Comparison of ENCODE assay signal across 8 cellular contexts in the genomic region with DNA sequence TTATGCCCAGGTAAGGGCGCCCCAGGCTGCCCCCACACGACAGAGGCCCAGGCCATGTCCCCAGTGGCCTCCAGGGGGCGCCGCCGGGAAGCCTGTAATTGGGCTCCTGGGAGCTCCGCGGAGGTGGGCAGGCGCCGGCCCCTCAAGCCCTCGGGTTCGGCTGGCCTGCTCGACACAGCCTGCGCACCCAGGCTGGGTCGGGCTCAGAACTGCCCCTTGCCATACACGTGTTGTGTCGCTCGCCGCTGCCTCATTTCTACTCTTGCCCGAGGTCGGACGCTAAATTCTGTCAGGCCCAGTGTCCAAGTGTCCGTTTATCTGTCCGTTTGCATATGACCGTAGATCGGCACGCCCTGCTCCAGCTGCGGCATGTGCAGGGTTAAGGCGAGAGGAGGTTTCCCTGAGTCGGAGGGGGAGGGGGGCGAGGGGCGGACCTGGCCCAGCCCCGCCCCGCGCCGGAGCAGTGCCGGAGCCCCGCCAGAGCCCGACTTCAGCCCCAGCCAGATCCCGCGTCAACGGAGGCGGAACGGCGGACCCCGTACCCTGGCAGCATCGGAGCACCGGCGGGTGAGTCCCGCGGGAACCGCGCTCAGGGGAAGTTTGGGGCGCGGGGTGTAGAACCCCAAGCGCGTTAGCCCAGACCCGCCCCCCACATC. TPM values are rescaled to one million over a fixed set of nuclear protein-coding genes. Genes with fewer than 3 reads are reported as not detected.
A peak's percentile ranks its signal among the peaks of the same experiment; 100 is the strongest.
DNase-seq lines count a peak whose midpoint lies in the region; ATAC-seq and TF ChIP-seq lines count a peak whose summit lies in the region.

A gene (plus strand): TSS at position 480 of the 656 bp plus-strand sequence. CDS start 1,172 bp downstream, outside the sequence.

- peaks cover 24% of the 10 kb centered on the region for H3K4me1 ChIP-seq in CD8-positive, alpha-beta T cell (ENCODE audit: insufficient read depth, low read length)
- H3K4me1 ChIP-seq in GM23338 (ENCODE audit: insufficient read depth) (peaks cover 15% of the 10 kb centered on the region), mammary epithelial cell (ENCODE audit: insufficient read depth, low read length) (peaks cover 9% of the 10 kb centered on the region)

- peak within 1 kb of the TSS; percentile 88 for H3K4me3 ChIP-seq in CD8-positive, alpha-beta T cell (ENCODE audit: low read depth, low read length)
- H3K4me3 ChIP-seq in GM23338 (peak within 1 kb of the TSS; percentile 85), mammary epithelial cell (replicated peaks in 1 of 3; ENCODE audit: insufficient read depth in 1 of 3, low read depth in 2 of 3, low read length in 3 of 3) (peak within 1 kb of the TSS; percentile 66 to 78 (median 70)), skin epidermis (peak within 1 kb of the TSS; percentile 58 to 77 (median 65))

- dilution Hi-C loops in mammary epithelial cell (cut with HindIII; ENCODE audit: low sequenced_read_pairs) = loop anchor here (5.0 kb wide), 2 partner anchors 76 to 241 kb away; a partner anchor contains a TSS

- no peak within 1 kb of the TSS for H3K9ac ChIP-seq in mammary epithelial cell (ENCODE audit: insufficient read depth, low read length)

- H3K27ac ChIP-seq in CD8-positive, alpha-beta T cell (ENCODE audit: low read depth, low read length) = peak within 1 kb of the TSS; percentile 40
- H3K27ac ChIP-seq in GM23338 (ENCODE audit: low read depth) (no peak within 1 kb of the TSS), mammary epithelial cell (ENCODE audit: insufficient read depth, low read depth, low read length) (no peak within 1 kb of the TSS), skin epidermis (peak within 1 kb of the TSS; percentile 19 to 87 (median 82))

- peaks cover 8% of the 10 kb centered on the region; the same call in 1 of the 2 replicates for H3K9me2 ChIP-seq in GM23338 (ENCODE audit: insufficient read depth)

- H4K20me1 ChIP-seq in GM23338 (replicated peaks; ENCODE audit: insufficient read depth) (no peaks in the 10 kb centered on the region), mammary epithelial cell (ENCODE audit: insufficient read depth, low read length) (no peaks in the 10 kb centered on the region)

- no peaks in the 10 kb centered on the region for H3K9me3 ChIP-seq in CD8-positive, alpha-beta T cell (ENCODE audit: low read length)
- no peaks in the 10 kb centered on the region for H3K9me3 ChIP-seq in mammary epithelial cell (replicated peaks; ENCODE audit: insufficient read depth, low read length)

- WGBS in mammary epithelial cell (ENCODE audit: low coverage, missing lambda C conversion rate) = 4% methylated on average over 23 of the region's 57 CpGs

- no peaks in the 10 kb centered on the region for H3K36me3 ChIP-seq in CD8-positive, alpha-beta T cell (ENCODE audit: insufficient read depth, low read length)
- H3K36me3 ChIP-seq in GM23338 (ENCODE audit: insufficient read depth) (no peaks in the 10 kb centered on the region), mammary epithelial cell (ENCODE audit: insufficient read depth, low read length) (no peaks in the 10 kb centered on the region)

- peak; percentile 97 for TF ChIP-seq CTCF in CD8-positive, alpha-beta T cell (IDR thresholded peaks at IDR 0.05)
- TF ChIP-seq CTCF in GM23338 (conservative IDR thresholded peaks at IDR 0.05; ENCODE audit: low read depth in 2 of 2) (peak; percentile 92 to 93), WTC11 (IDR thresholded peaks at IDR 0.05) (peak; percentile 96), mammary epithelial cell (conservative IDR thresholded peaks at IDR 0.05 in 1 of 2, IDR thresholded peaks at IDR 0.05 in 1 of 2; ENCODE audit: extremely low read depth in 1 of 2, insufficient read depth in 1 of 2, low read depth in 1 of 2, low read length in 2 of 2) (peak; percentile 83 to 97)

- H3K27me3 Mint-ChIP-seq in CD8-positive, alpha-beta T cell (ENCODE audit: low read depth) = no peaks in the 10 kb centered on the region
- H3K27me3 Mint-ChIP-seq in GM23338 (ENCODE audit: insufficient read depth, low read depth, poor library complexity) (peaks cover 9% of the 10 kb centered on the region), WTC11 (ENCODE audit: low read depth) (peaks cover 20% of the 10 kb centered on the region)

- ATAC-seq in CD8-positive, alpha-beta T cell = peak; percentile 85
- ATAC-seq in GM23338 = peak; percentile 88
- peak; percentile 85 for ATAC-seq in WTC11
- ATAC-seq in GM19397 (IDR thresholded peaks at IDR 0.05; ENCODE audit: unreplicated experiment) = no peak

- peaks cover 4% of the 10 kb centered on the region for H3K36me3 Mint-ChIP-seq in CD8-positive, alpha-beta T cell
- H3K36me3 Mint-ChIP-seq in GM23338 (ENCODE audit: low read depth) = peaks cover 2% of the 10 kb centered on the region; the same call in 1 of the 3 replicates
- H3K36me3 Mint-ChIP-seq in WTC11 = no peaks in the 10 kb centered on the region

- in situ Hi-C loops in mammary epithelial cell (cut with MboI; ENCODE audit: low sequenced_read_pairs in 2 of 2) = loop anchor here in 1 of 2 donors (25.0 kb wide), 1 partner anchor 266 kb away; a partner anchor contains a TSS

- H3K79me2 ChIP-seq in GM23338 (replicated peaks; ENCODE audit: insufficient read depth) (no peaks in the 10 kb centered on the region), mammary epithelial cell (ENCODE audit: insufficient read depth, low read length) (peaks cover 2% of the 10 kb centered on the region)

- CTCF ChIA-PET in CD8-positive, alpha-beta T cell (lab: Charles Lee) = interaction anchor here (1.1 to 3.1 kb wide), 7 partner anchors 9 to 278 kb away, joined by 3 to 22 read pairs (median 5); a partner anchor contains a TSS
- CTCF ChIA-PET in WTC11 (lab: Charles Lee) (interaction anchor here (0.6 to 3.0 kb wide), 61 partner anchors 9 to 631 kb away, joined by 3 to 36 read pairs (median 4); a partner anchor contains a TSS), mammary epithelial cell (lab: Charles Lee; ENCODE audit: low non-redundant PET) (interaction anchor here (0.6 to 1.1 kb wide), 4 partner anchors 77 to 244 kb away, joined by 3 to 7 read pairs (median 4); a partner anchor contains a TSS)

- no peaks in the 10 kb centered on the region for H3K27me3 ChIP-seq in CD8-positive, alpha-beta T cell (ENCODE audit: insufficient read depth, low read length)
- H3K27me3 ChIP-seq in GM23338 (ENCODE audit: insufficient read depth) (no peaks in the 10 kb centered on the region), mammary epithelial cell (ENCODE audit: insufficient read depth, low read length) (no peaks in the 10 kb centered on the region)

- H3K4me2 ChIP-seq in GM23338 (peak within 1 kb of the TSS; percentile 96), mammary epithelial cell (ENCODE audit: insufficient read depth, low read depth, low read length) (peak within 1 kb of the TSS; percentile 94)

- peaks cover 25% of the 10 kb centered on the region for H3K4me1 Mint-ChIP-seq in CD8-positive, alpha-beta T cell (ENCODE audit: low read depth)
- peaks cover 25% of the 10 kb centered on the region for H3K4me1 Mint-ChIP-seq in GM23338
- H3K4me1 Mint-ChIP-seq in WTC11 = peaks cover 26% of the 10 kb centered on the region

- H2AFZ ChIP-seq in GM23338 (peak within 1 kb of the TSS; percentile 99), mammary epithelial cell (ENCODE audit: low read depth, low read length) (peak within 1 kb of the TSS; percentile 99)

- peak within 1 kb of the TSS; percentile 79 for H3K27ac Mint-ChIP-seq in CD8-positive, alpha-beta T cell
- H3K27ac Mint-ChIP-seq in GM23338 (peak within 1 kb of the TSS; percentile 80), WTC11 (peak within 1 kb of the TSS; percentile 64)

- no peaks in the 10 kb centered on the region for H3F3A ChIP-seq in GM23338 (replicated peaks; ENCODE audit: low read depth)

- H3K9me3 Mint-ChIP-seq in CD8-positive, alpha-beta T cell = no peaks in the 10 kb centered on the region
- no peaks in the 10 kb centered on the region for H3K9me3 Mint-ChIP-seq in GM23338
- no peaks in the 10 kb centered on the region for H3K9me3 Mint-ChIP-seq in WTC11

- BruUV-seq in mammary epithelial cell (replicated peaks; lab: Mats Ljungman, UMichigan) = no TSS peak

- intact Hi-C loops in CD8-positive, alpha-beta T cell (cut with DNase I, micrococcal nuclease) = loop anchor here (1.0 to 10.0 kb wide), 7 partner anchors 76 to 278 kb away; a partner anchor contains a TSS
- intact Hi-C loops in mammary epithelial cell (cut with micrococcal nuclease) = loop anchor here (1.0 to 5.0 kb wide), 7 partner anchors 74 to 278 kb away; a partner anchor contains a TSS

- DNase-seq in CD8-positive, alpha-beta T cell = peak; percentile 68 to 90 (median 82)
- peak; percentile 93 for DNase-seq in GM23338 (ENCODE audit: low spot score)
- peak; percentile 22 for DNase-seq in NCI-H146 treated with DMSO at 0.1 percent for 48 hours (lab: John Stamatoyannopoulos, UW; ENCODE audit: unreplicated experiment)
- DNase-seq in WTC11 (ENCODE audit: low spot score) = peak; percentile 96
- DNase-seq in mammary epithelial cell = peak; percentile 63
- DNase-seq in iPS-NIHi7 (ENCODE audit: extremely low spot score) = peak; percentile 97

- H3K4me3 Mint-ChIP-seq in CD8-positive, alpha-beta T cell = peak within 1 kb of the TSS; percentile 89
- peak within 1 kb of the TSS; percentile 82 for H3K4me3 Mint-ChIP-seq in GM23338
- H3K4me3 Mint-ChIP-seq in WTC11 = peak within 1 kb of the TSS; percentile 82

- POLR2A ChIA-PET in CD8-positive, alpha-beta T cell (lab: Charles Lee) = interaction anchor here (0.6 to 1.9 kb wide), 5 partner anchors 51 to 282 kb away, joined by 3 to 6 read pairs (median 5); a partner anchor contains a TSS
- POLR2A ChIA-PET in WTC11 (lab: Charles Lee) = interaction anchor here (0.6 to 1.6 kb wide), 3 partner anchors 38 to 282 kb away, joined by 4 to 6 read pairs (median 4); a partner anchor contains a TSS

TF ChIP-seq in GM23338, 12 proteins besides CTCF, POLR2A, EP300 and RAD21:
- TF ChIP-seq CREB1 (CRISPR knock-in tag; IDR thresholded peaks at IDR 0.05; ENCODE audit: low read depth) (0 out of 2 replicates have a peak, but pooled peaks have one; percentile 16), STAT1 (IDR thresholded peaks at IDR 0.05; ENCODE audit: unreplicated experiment) (no peak), POLR2AphosphoS5 (IDR thresholded peaks at IDR 0.05; ENCODE audit: low read depth) (peak; percentile 69)

TF ChIP-seq in WTC11, 78 proteins besides CTCF, POLR2A, EP300 and RAD21 (continues in another document):
- TF ChIP-seq NR1H2 (CRISPR knock-in tag; IDR thresholded peaks at IDR 0.05) = no peak
- no peak for TF ChIP-seq ATF1 (CRISPR knock-in tag; IDR thresholded peaks at IDR 0.05)
- TF ChIP-seq, protein P1, sequence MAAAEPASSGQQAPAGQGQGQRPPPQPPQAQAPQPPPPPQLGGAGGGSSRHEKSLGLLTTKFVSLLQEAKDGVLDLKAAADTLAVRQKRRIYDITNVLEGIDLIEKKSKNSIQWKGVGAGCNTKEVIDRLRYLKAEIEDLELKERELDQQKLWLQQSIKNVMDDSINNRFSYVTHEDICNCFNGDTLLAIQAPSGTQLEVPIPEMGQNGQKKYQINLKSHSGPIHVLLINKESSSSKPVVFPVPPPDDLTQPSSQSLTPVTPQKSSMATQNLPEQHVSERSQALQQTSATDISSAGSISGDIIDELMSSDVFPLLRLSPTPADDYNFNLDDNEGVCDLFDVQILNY (CRISPR knock-in tag; IDR thresholded peaks at IDR 0.05) = no peak; the same call in 1 of the 2 replicates

RNA-seq across cellular contexts. Expression of the gene that starts here (rescaled TPM):
- total RNA-seq in CD8-positive, alpha-beta T cell = 1 to 10 TPM; 1.1 to 1.6 TPM
- total RNA-seq in GM23338 (2014; rRNA removed; shearing (Covaris generic)) = 11.1 and 15.0 TPM in 2 replicates
- polyA plus RNA-seq in GM23338 (2016; fragmentation: Nextera tagmentation; extraction: Ambion mirVana) = 4.7 and 5.5 TPM in 2 replicates
- total RNA-seq in WTC11 (2021) = 13.5 to 21.5 TPM (median 16.1 TPM) in 3 replicates
- total RNA-seq in mammary epithelial cell = 10 to 100 TPM; 10.9 to 25.7 TPM
- polyA plus RNA-seq in mammary epithelial cell = 16.9 TPM
- polyA minus RNA-seq in mammary epithelial cell = 8.2 TPM

Comparison
In these comparisons a context has a peak if more than half of its experiments do, and no peak if none do; other contexts are left out.
1. DNase-seq: peak in every context shown above with its lines; median percentile 97 in iPS-NIHi7; 96 in WTC11; 93 in GM23338; 82 in CD8-positive, alpha-beta T cell; 63 in mammary epithelial cell; 22 in NCI-H146 treated with DMSO at 0.1 percent for 48 hours.
2. H3K27ac ChIP-seq: peak in CD8-positive, alpha-beta T cell (single experiment) and skin epidermis (21 of 21); none in GM23338 (single experiment) and mammary epithelial cell (single experiment).
3. Peak in every context shown above with its lines, with median percentiles within 50 percentile points of each other: H3K4me3 ChIP-seq, H3K27ac Mint-ChIP-seq, H3K4me3 Mint-ChIP-seq and CTCF ChIP-seq.